In genomic region chr13:98488736-98489135, GRCh38 we compare ENCODE assay signal across 11 cellular contexts.
DNase-seq lines count a peak whose midpoint lies in the region; ATAC-seq and TF ChIP-seq lines count a peak whose summit lies in the region.
"Had no signal": no experiment of that assay in that cellular context is flagged by ENCODE, and none has a peak within 500 bp of the region (broad histone marks: within the 10 kb centered on the region; RNA-seq: fewer than 3 reads in every experiment).

No MANE protein-coding gene starts in this region.

- intact Hi-C loops in CD8-positive, alpha-beta T cell (cut with DNase I, micrococcal nuclease): no loop called here

- no peak overlapping the region for H3K4me3 Mint-ChIP-seq in CD8-positive, alpha-beta T cell
- H3K4me3 Mint-ChIP-seq in central memory CD8-positive, alpha-beta T cell: no peak overlapping the region
- H3K4me3 Mint-ChIP-seq: activated T-helper 1 cell treated with anti-CD3 and anti-CD28 coated beads, Interleukin-12 subunit alpha, Interleukin-12 subunit beta, Interleukin-2, Interleukin-4 antibody, amounts not matched to agents 30 ng/mL and 10 ng/mL and 1 ng/mL, durations not matched to agents 14 hours and 24 hours and 36 hours had no signal

- no peak overlapping the region for H3K27ac ChIP-seq in CD8-positive, alpha-beta T cell (ENCODE audit: low read depth, low read length)

- peak overlapping the region; percentile 41 for H3K27ac Mint-ChIP-seq in CD8-positive, alpha-beta T cell
- peak overlapping the region; percentile 78 for H3K27ac Mint-ChIP-seq in central memory CD8-positive, alpha-beta T cell (ENCODE audit: low read depth)
- H3K27ac Mint-ChIP-seq: activated T-helper 1 cell treated with anti-CD3 and anti-CD28 coated beads, Interleukin-12 subunit alpha, Interleukin-12 subunit beta, Interleukin-2, Interleukin-4 antibody, amounts not matched to agents 30 ng/mL and 10 ng/mL and 1 ng/mL, durations not matched to agents 14 hours and 24 hours and 36 hours had no signal

- peaks cover 31% of the 10 kb centered on the region for H3K4me1 ChIP-seq in CD8-positive, alpha-beta T cell (ENCODE audit: insufficient read depth, low read length)

- no peak for ATAC-seq in CD8-positive, alpha-beta T cell
- ATAC-seq in GM21381 (IDR thresholded peaks at IDR 0.05; ENCODE audit: unreplicated experiment): peak; percentile 58
- ATAC-seq in HG03135 (IDR thresholded peaks at IDR 0.05; ENCODE audit: unreplicated experiment): peak; percentile 56
- ATAC-seq in central memory CD8-positive, alpha-beta T cell (replicated peaks; ENCODE audit: extremely low read depth, poor library complexity, severe bottlenecking): no peak

- H3K27me3 Mint-ChIP-seq in CD8-positive, alpha-beta T cell (ENCODE audit: low read depth): no peaks in the 10 kb centered on the region
- no peaks in the 10 kb centered on the region for H3K27me3 Mint-ChIP-seq in central memory CD8-positive, alpha-beta T cell

- DNase-seq in CD8-positive, alpha-beta T cell: no peak
- no peak for DNase-seq in central memory CD8-positive, alpha-beta T cell (ENCODE audit: low spot score in 2 of 2)
- DNase-seq in stimulated activated CD4-positive, alpha-beta T cell treated with anti-CD3 and anti-CD28 coated beads, Interleukin-15, amount 100 ng/mL, for 24 hours: no peak
- DNase-seq in NCI-H446 (lab: John Stamatoyannopoulos, UW) (no peak), HEK293T (ENCODE audit: extremely low spot score) (no peak)
- no peak for DNase-seq in stimulated activated CD4-positive, alpha-beta T cell treated with anti-CD3 and anti-CD28 coated beads, Interleukin-12 subunit alpha, Interleukin-12 subunit beta, amount 100 ng/mL, for 4 hours
- DNase-seq: cortex of kidney, SW 1271 had no signal

- no peaks in the 10 kb centered on the region for H3K27me3 ChIP-seq in CD8-positive, alpha-beta T cell (ENCODE audit: insufficient read depth, low read length)

- peaks cover 90% of the 10 kb centered on the region for H3K4me1 Mint-ChIP-seq in CD8-positive, alpha-beta T cell (ENCODE audit: low read depth)
- H3K4me1 Mint-ChIP-seq in central memory CD8-positive, alpha-beta T cell: peaks cover 86% of the 10 kb centered on the region

- H3K36me3 ChIP-seq in CD8-positive, alpha-beta T cell (ENCODE audit: insufficient read depth, low read length): no peaks in the 10 kb centered on the region

- peaks cover 20% of the 10 kb centered on the region for H3K36me3 Mint-ChIP-seq in CD8-positive, alpha-beta T cell
- H3K36me3 Mint-ChIP-seq in central memory CD8-positive, alpha-beta T cell (ENCODE audit: insufficient read depth): peaks cover 14% of the 10 kb centered on the region

- no peaks in the 10 kb centered on the region for H3K9me3 ChIP-seq in CD8-positive, alpha-beta T cell (ENCODE audit: low read length)

- CTCF ChIA-PET in CD8-positive, alpha-beta T cell (lab: Charles Lee): interaction anchor here (0.8 to 1.4 kb wide), 2 partner anchors 63 to 164 kb away, joined by 3 to 7 read pairs; no protein-coding TSS in a partner anchor
- CTCF ChIA-PET in HEK293T (lab: Yijun Ruan, JAX): no interaction called here

- H3K9me3 Mint-ChIP-seq in CD8-positive, alpha-beta T cell: no peaks in the 10 kb centered on the region
- H3K9me3 Mint-ChIP-seq in central memory CD8-positive, alpha-beta T cell: no peaks in the 10 kb centered on the region
- H3K9me3 Mint-ChIP-seq: activated T-helper 1 cell treated with anti-CD3 and anti-CD28 coated beads, Interleukin-12 subunit alpha, Interleukin-12 subunit beta, Interleukin-2, Interleukin-4 antibody, amounts not matched to agents 30 ng/mL and 10 ng/mL and 1 ng/mL, durations not matched to agents 14 hours and 24 hours and 36 hours had no signal

- no peak overlapping the region for H3K4me3 ChIP-seq in CD8-positive, alpha-beta T cell (ENCODE audit: low read depth, low read length)

- no peak for TF ChIP-seq CTCF in CD8-positive, alpha-beta T cell (IDR thresholded peaks at IDR 0.05)

- POLR2A ChIA-PET in CD8-positive, alpha-beta T cell (lab: Charles Lee): no interaction called here
- POLR2A ChIA-PET in HEK293T (lab: Yijun Ruan, JAX): interaction anchor here (0.6 to 0.7 kb wide), 2 partner anchors 58 to 86 kb away, joined by 3 to 4 read pairs; no protein-coding TSS in a partner anchor

TF ChIP-seq in HEK293T, 16 proteins besides CTCF, POLR2A, EP300 and RAD21:
- TF ChIP-seq NFRKB (IDR thresholded peaks at IDR 0.05) (no peak), ZNF384 (IDR thresholded peaks at IDR 0.05) (no peak), FOXM1 (IDR thresholded peaks at IDR 0.05; ENCODE audit: borderline replicate concordance) (no peak), CTBP1 (IDR thresholded peaks at IDR 0.05; ENCODE audit: borderline replicate concordance) (no peak), SP1 (IDR thresholded peaks at IDR 0.05) (no peak)

Comparison
In these comparisons a context has a peak if more than half of its experiments do, and no peak if none do; other contexts are left out.
1. ATAC-seq: peak in GM21381 (single experiment) and HG03135 (single experiment); none in CD8-positive, alpha-beta T cell (single experiment) and central memory CD8-positive, alpha-beta T cell (single experiment).